8 cellular contexts compared by ENCODE assay signal in genomic region chr2:148888003-148888501, GRCh38. TPM values are rescaled to one million over a fixed set of nuclear protein-coding genes. Genes with fewer than 3 reads are reported as not detected.
DNase-seq lines count a peak whose midpoint lies in the region; ATAC-seq and TF ChIP-seq lines count a peak whose summit lies in the region.

No MANE protein-coding gene starts in this region.

- intact Hi-C loops in activated CD4-positive, alpha-beta T cell treated with anti-CD3 and anti-CD28 coated beads for 36 hours (cut with DNase I, micrococcal nuclease) = loop anchor here in 1 of 2 experiments (5.0 kb wide), 1 partner anchor 39 kb away; no protein-coding TSS in a partner anchor

- H3K36me3 Mint-ChIP-seq in activated CD4-positive, alpha-beta T cell treated with anti-CD3 and anti-CD28 coated beads for 36 hours (ENCODE audit: low read depth) = no peaks in the 10 kb centered on the region

- H4K20me1 ChIP-seq in fibroblast of lung (ENCODE audit: control insufficient read depth, extremely low read depth, insufficient read depth, low read length) = no peaks in the 10 kb centered on the region

- POLR2A ChIA-PET in activated CD4-positive, alpha-beta T cell treated with anti-CD3 and anti-CD28 coated beads for 36 hours (lab: Charles Lee) = no interaction called here

- no peaks in the 10 kb centered on the region for H3K9me3 ChIP-seq in fibroblast of lung (ENCODE audit: control insufficient read depth, insufficient read depth, low read depth, low read length)

- peak; percentile 39 for ATAC-seq in activated CD4-positive, alpha-beta T cell treated with anti-CD3 and anti-CD28 coated beads for 36 hours
- ATAC-seq in SK-N-SH treated with all-trans-retinoic acid at 6 μM for 48 hours (peak; percentile 72), GM21360 (IDR thresholded peaks at IDR 0.05; ENCODE audit: unreplicated experiment) (no peak), GM21423 (IDR thresholded peaks at IDR 0.05; ENCODE audit: unreplicated experiment) (no peak)

- no peak overlapping the region for H2AFZ ChIP-seq in fibroblast of lung (ENCODE audit: low read length)

- H3K4me1 Mint-ChIP-seq in activated CD4-positive, alpha-beta T cell treated with anti-CD3 and anti-CD28 coated beads for 36 hours = peaks cover 12% of the 10 kb centered on the region

- H3K27me3 ChIP-seq in fibroblast of lung (ENCODE audit: control insufficient read depth, insufficient read depth, low read length) = no peaks in the 10 kb centered on the region

- DNase-seq in activated CD4-positive, alpha-beta T cell treated with anti-CD3 and anti-CD28 coated beads for 36 hours = peak; percentile 39
- no peak for DNase-seq in activated CD4-positive, alpha-beta T cell treated with anti-CD3 and anti-CD28 coated beads for 1 hour
- DNase-seq in fibroblast of lung (ENCODE audit: low read depth in 2 of 2) (no peak), skeletal muscle cell (ENCODE audit: low read depth) (no peak), NCI-H146 treated with DMSO at 0.1 percent for 48 hours (lab: John Stamatoyannopoulos, UW; ENCODE audit: unreplicated experiment) (no peak)

- no peaks in the 10 kb centered on the region for H3K4me1 ChIP-seq in fibroblast of lung (ENCODE audit: control insufficient read depth, extremely low read depth, insufficient read depth, low read length)

- peak overlapping the region; percentile 69 for H3K4me3 Mint-ChIP-seq in activated CD4-positive, alpha-beta T cell treated with anti-CD3 and anti-CD28 coated beads for 36 hours

- H3K9me3 Mint-ChIP-seq in activated CD4-positive, alpha-beta T cell treated with anti-CD3 and anti-CD28 coated beads for 36 hours (ENCODE audit: low read depth) = peaks cover 5% of the 10 kb centered on the region

- H3K4me2 ChIP-seq in fibroblast of lung (ENCODE audit: extremely low read depth, insufficient read depth, low read length) = peak overlapping the region; percentile 66

- H3K27ac Mint-ChIP-seq in activated CD4-positive, alpha-beta T cell treated with anti-CD3 and anti-CD28 coated beads for 36 hours = no peak overlapping the region

- no peak overlapping the region for H3K9ac ChIP-seq in fibroblast of lung (ENCODE audit: insufficient read depth, low read length)

- H3K27ac ChIP-seq in fibroblast of lung (ENCODE audit: insufficient read depth, low read length) = no peak overlapping the region

- H3K27me3 Mint-ChIP-seq in activated CD4-positive, alpha-beta T cell treated with anti-CD3 and anti-CD28 coated beads for 36 hours = peaks cover 37% of the 10 kb centered on the region

- CTCF ChIA-PET in activated CD4-positive, alpha-beta T cell treated with anti-CD3 and anti-CD28 coated beads for 36 hours (lab: Charles Lee) = no interaction called here

- no peaks in the 10 kb centered on the region for H3K79me2 ChIP-seq in fibroblast of lung (ENCODE audit: control insufficient read depth, insufficient read depth, low read length)

- H3K36me3 ChIP-seq in fibroblast of lung (ENCODE audit: control insufficient read depth, insufficient read depth, low read length) = no peaks in the 10 kb centered on the region

- TF ChIP-seq CTCF in fibroblast of lung (conservative IDR thresholded peaks at IDR 0.05 in 1 of 2, IDR thresholded peaks at IDR 0.05 in 1 of 2; ENCODE audit: low read depth in 1 of 2, low read length in 2 of 2) = peak in 1 of 2 donors; percentile 6

- H3K4me3 ChIP-seq in fibroblast of lung (replicated peaks in 1 of 4; ENCODE audit: control extremely low read depth in 1 of 4, insufficient read depth in 1 of 4, low read depth in 3 of 4, low read length in 4 of 4) = peak overlapping the region in 2 of 4 experiments; percentile 29 to 59
- peak overlapping the region; percentile 31 for H3K4me3 ChIP-seq in skeletal muscle cell (ENCODE audit: low read depth, low read length)

TF ChIP-seq in SK-N-SH treated with all-trans-retinoic acid at 6 μM for 48 hours, 23 proteins besides CTCF, POLR2A, EP300 and RAD21:
- TF ChIP-seq ISL1 (CRISPR knock-in tag; IDR thresholded peaks at IDR 0.05) (no peak), RARB (CRISPR knock-in tag; IDR thresholded peaks at IDR 0.05) (no peak), ZNF70 (CRISPR knock-in tag; IDR thresholded peaks at IDR 0.05) (no peak), TCF4 (CRISPR knock-in tag; IDR thresholded peaks at IDR 0.05; ENCODE audit: borderline replicate concordance) (no peak), TSHZ2 (CRISPR knock-in tag; IDR thresholded peaks at IDR 0.05) (no peak), ZNF565 (CRISPR knock-in tag; conservative IDR thresholded peaks at IDR 0.05; ENCODE audit: low read depth) (no peak), SNAI2 (CRISPR knock-in tag; IDR thresholded peaks at IDR 0.05) (no peak), PPARA (CRISPR knock-in tag; IDR thresholded peaks at IDR 0.05; ENCODE audit: borderline replicate concordance) (no peak), CSDC2 (CRISPR knock-in tag; IDR thresholded peaks at IDR 0.05) (no peak), ESRRG (CRISPR knock-in tag; IDR thresholded peaks at IDR 0.05) (no peak), CSRNP3 (CRISPR knock-in tag; IDR thresholded peaks at IDR 0.05) (no peak), ZC3H10 (CRISPR knock-in tag; IDR thresholded peaks at IDR 0.05) (no peak), TOX (CRISPR knock-in tag; IDR thresholded peaks at IDR 0.05; ENCODE audit: borderline replicate concordance) (no peak)
- TF ChIP-seq, protein P1, sequence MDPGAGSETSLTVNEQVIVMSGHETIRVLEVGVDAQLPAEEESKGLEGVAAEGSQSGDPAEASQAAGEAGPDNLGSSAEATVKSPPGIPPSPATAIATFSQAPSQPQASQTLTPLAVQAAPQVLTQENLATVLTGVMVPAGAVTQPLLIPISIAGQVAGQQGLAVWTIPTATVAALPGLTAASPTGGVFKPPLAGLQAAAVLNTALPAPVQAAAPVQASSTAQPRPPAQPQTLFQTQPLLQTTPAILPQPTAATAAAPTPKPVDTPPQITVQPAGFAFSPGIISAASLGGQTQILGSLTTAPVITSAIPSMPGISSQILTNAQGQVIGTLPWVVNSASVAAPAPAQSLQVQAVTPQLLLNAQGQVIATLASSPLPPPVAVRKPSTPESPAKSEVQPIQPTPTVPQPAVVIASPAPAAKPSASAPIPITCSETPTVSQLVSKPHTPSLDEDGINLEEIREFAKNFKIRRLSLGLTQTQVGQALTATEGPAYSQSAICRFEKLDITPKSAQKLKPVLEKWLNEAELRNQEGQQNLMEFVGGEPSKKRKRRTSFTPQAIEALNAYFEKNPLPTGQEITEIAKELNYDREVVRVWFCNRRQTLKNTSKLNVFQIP (CRISPR knock-in tag; IDR thresholded peaks at IDR 0.05; ENCODE audit: borderline replicate concordance, low read depth) = no peak

RNA-seq across cellular contexts. Expression of gene KIF5C, which starts 13.0 kb away (rescaled TPM):
- total RNA-seq in activated CD4-positive, alpha-beta T cell treated with anti-CD3 and anti-CD28 coated beads for 36 hours = 10 to 100 TPM; 13.5 to 14.1 TPM
- total RNA-seq in fibroblast of lung = 0.17 and 0.51 TPM in 2 replicates
- 0.09 and 0.17 TPM in 2 replicates for polyA plus RNA-seq in fibroblast of lung
- polyA plus RNA-seq in fibroblast of lung (2012) = 0.07 and 0.31 TPM in 2 replicates
- polyA minus RNA-seq in fibroblast of lung (ENCODE audit: low replicate concordance) = not detected in 2 replicates

Comparison
In these comparisons a context has a peak if more than half of its experiments do, and no peak if none do; other contexts are left out.
1. ATAC-seq: peak in activated CD4-positive, alpha-beta T cell treated with anti-CD3 and anti-CD28 coated beads for 36 hours (single experiment) and SK-N-SH treated with all-trans-retinoic acid at 6 μM for 48 hours (single experiment); none in GM21360 (single experiment) and GM21423 (single experiment).